In genomic region chr12:132597333-132598283, GRCh38 we compare ENCODE assay signal across 8 cellular contexts. TPM values are rescaled to one million over a fixed set of nuclear protein-coding genes. Genes with fewer than 3 reads are reported as not detected.
DNase-seq lines count a peak whose midpoint lies in the region; ATAC-seq and TF ChIP-seq lines count a peak whose summit lies in the region.

No MANE protein-coding gene starts in this region.

- H3K9me2 ChIP-seq in OCI-LY7 (ENCODE audit: insufficient read depth, low read length), result no peaks in the 10 kb centered on the region

- CTCF ChIA-PET in activated CD4-positive, alpha-beta T cell treated with anti-CD3 and anti-CD28 coated beads for 36 hours (lab: Charles Lee), result interaction anchor here (1.2 kb wide), 1 partner anchor 12 kb away, joined by 4 read pairs; the partner anchor contains the start of gene LRCOL1
- CTCF ChIA-PET in OCI-LY7 (lab: Charles Lee; ENCODE audit: unreplicated experiment), result no interaction called here

- H3K36me3 Mint-ChIP-seq in activated CD4-positive, alpha-beta T cell treated with anti-CD3 and anti-CD28 coated beads for 36 hours (ENCODE audit: low read depth), result no peaks in the 10 kb centered on the region
- H3K36me3 Mint-ChIP-seq in nephron progenitor cell (ENCODE audit: low read depth), result no peaks in the 10 kb centered on the region

- H3K4me3 Mint-ChIP-seq in activated CD4-positive, alpha-beta T cell treated with anti-CD3 and anti-CD28 coated beads for 36 hours, result peak overlapping the region; percentile 75
- peak overlapping the region; percentile 80 for H3K4me3 Mint-ChIP-seq in nephron progenitor cell

- peaks cover 35% of the 10 kb centered on the region for H3K27me3 Mint-ChIP-seq in activated CD4-positive, alpha-beta T cell treated with anti-CD3 and anti-CD28 coated beads for 36 hours
- peaks cover 58% of the 10 kb centered on the region for H3K27me3 Mint-ChIP-seq in nephron progenitor cell (ENCODE audit: low read depth, poor library complexity)

- no peaks in the 10 kb centered on the region for H3K9me3 ChIP-seq in OCI-LY7 (ENCODE audit: low read length)

- H3K27ac ChIP-seq in OCI-LY7 (ENCODE audit: low read depth, low read length, poor library complexity, severe bottlenecking), result peak overlapping the region; percentile 70

- H3K4me2 ChIP-seq in OCI-LY7 (ENCODE audit: low read length), result peak overlapping the region; percentile 57

- H3K36me3 ChIP-seq in OCI-LY7 (ENCODE audit: insufficient read depth, low read length), result no peaks in the 10 kb centered on the region

- DNase-seq in activated CD4-positive, alpha-beta T cell treated with anti-CD3 and anti-CD28 coated beads for 36 hours, result peak; percentile 55
- no peak for DNase-seq in activated CD4-positive, alpha-beta T cell treated with anti-CD3 and anti-CD28 coated beads for 4 hours
- DNase-seq in OCI-LY7 (ENCODE audit: low spot score) (peak; percentile 31), nephron progenitor cell (peak; percentile 72), T1000 (lab: John Stamatoyannopoulos, UW) (no peak), OCI-M2 (lab: John Stamatoyannopoulos, UW; ENCODE audit: unreplicated experiment) (no peak)
- DNase-seq in effector CD4-positive, alpha-beta T cell, result peak; percentile 19
- DNase-seq in activated CD4-positive, CD25-positive, alpha-beta regulatory T cell (lab: John Stamatoyannopoulos, UW), result no peak

- no peaks in the 10 kb centered on the region for H4K20me1 ChIP-seq in OCI-LY7 (ENCODE audit: insufficient read depth, low read length)

- peak overlapping the region; percentile 65 for H3K4me3 ChIP-seq in OCI-LY7 (ENCODE audit: low read depth, low read length, poor library complexity, severe bottlenecking)

- POLR2A ChIA-PET in activated CD4-positive, alpha-beta T cell treated with anti-CD3 and anti-CD28 coated beads for 36 hours (lab: Charles Lee), result no interaction called here
- POLR2A ChIA-PET in OCI-LY7 (lab: Charles Lee), result no interaction called here

- H3K79me2 ChIP-seq in OCI-LY7 (ENCODE audit: insufficient read depth, low read depth, low read length), result no peaks in the 10 kb centered on the region

- H2AFZ ChIP-seq in OCI-LY7 (ENCODE audit: low read length), result peak overlapping the region; percentile 10; the same call in 1 of the 2 replicates

- no peak overlapping the region for H3K27ac Mint-ChIP-seq in activated CD4-positive, alpha-beta T cell treated with anti-CD3 and anti-CD28 coated beads for 36 hours
- peak overlapping the region; percentile 20 for H3K27ac Mint-ChIP-seq in nephron progenitor cell

- peak; percentile 60 for ATAC-seq in activated CD4-positive, alpha-beta T cell treated with anti-CD3 and anti-CD28 coated beads for 36 hours

- TF ChIP-seq CTCF in OCI-LY7 (conservative IDR thresholded peaks at IDR 0.05; ENCODE audit: low read length) (no peak), nephron progenitor cell (IDR thresholded peaks at IDR 0.05) (no peak)

- intact Hi-C loops in activated CD4-positive, alpha-beta T cell treated with anti-CD3 and anti-CD28 coated beads for 36 hours (cut with DNase I, micrococcal nuclease), result loop anchor here in 1 of 2 experiments (2.0 kb wide), 1 partner anchor 107 kb away; the partner anchor contains the start of gene FBRSL1
- intact Hi-C loops in OCI-LY7 (cut with micrococcal nuclease; ENCODE audit: unreplicated experiment), result no loop called here

- no peaks in the 10 kb centered on the region for H3K9me3 Mint-ChIP-seq in activated CD4-positive, alpha-beta T cell treated with anti-CD3 and anti-CD28 coated beads for 36 hours (ENCODE audit: low read depth)
- peaks cover 11% of the 10 kb centered on the region for H3K9me3 Mint-ChIP-seq in nephron progenitor cell

- H3K4me1 ChIP-seq in OCI-LY7 (ENCODE audit: insufficient read depth, low read length, poor library complexity, severe bottlenecking), result peaks cover 3% of the 10 kb centered on the region

- H3K4me1 Mint-ChIP-seq in activated CD4-positive, alpha-beta T cell treated with anti-CD3 and anti-CD28 coated beads for 36 hours, result peaks cover 15% of the 10 kb centered on the region
- H3K4me1 Mint-ChIP-seq in nephron progenitor cell, result peaks cover 63% of the 10 kb centered on the region

- no TSS peak for BruUV-seq in OCI-LY7 (replicated peaks; lab: Mats Ljungman, UMichigan)

RNA-seq across cellular contexts. Expression of gene LRCOL1, which starts 12.8 kb away (rescaled TPM):
- total RNA-seq in activated CD4-positive, alpha-beta T cell treated with anti-CD3 and anti-CD28 coated beads for 36 hours, result not detected
- total RNA-seq in OCI-LY7 (2014; rRNA removed; shearing (Covaris generic)), result not detected in 2 replicates
- total RNA-seq in OCI-LY7 (2022), result not detected in 2 replicates

RNA-seq across cellular contexts. Expression of gene P2RX2, which starts 21.0 kb away (rescaled TPM):
- not detected for total RNA-seq in activated CD4-positive, alpha-beta T cell treated with anti-CD3 and anti-CD28 coated beads for 36 hours
- total RNA-seq in OCI-LY7 (2014; rRNA removed; shearing (Covaris generic)), result not detected in 2 replicates
- not detected in 2 replicates for total RNA-seq in OCI-LY7 (2022)

Comparison
In these comparisons a context has a peak if more than half of its experiments do, and no peak if none do; other contexts are left out.
1. DNase-seq: peak in activated CD4-positive, alpha-beta T cell treated with anti-CD3 and anti-CD28 coated beads for 36 hours (single experiment), OCI-LY7 (single experiment), effector CD4-positive, alpha-beta T cell (single experiment) and nephron progenitor cell (single experiment); none in activated CD4-positive, alpha-beta T cell treated with anti-CD3 and anti-CD28 coated beads for 4 hours (0 of 2), T1000 (single experiment), activated CD4-positive, CD25-positive, alpha-beta regulatory T cell (0 of 4) and OCI-M2 (single experiment).